In the genomic region with DNA sequence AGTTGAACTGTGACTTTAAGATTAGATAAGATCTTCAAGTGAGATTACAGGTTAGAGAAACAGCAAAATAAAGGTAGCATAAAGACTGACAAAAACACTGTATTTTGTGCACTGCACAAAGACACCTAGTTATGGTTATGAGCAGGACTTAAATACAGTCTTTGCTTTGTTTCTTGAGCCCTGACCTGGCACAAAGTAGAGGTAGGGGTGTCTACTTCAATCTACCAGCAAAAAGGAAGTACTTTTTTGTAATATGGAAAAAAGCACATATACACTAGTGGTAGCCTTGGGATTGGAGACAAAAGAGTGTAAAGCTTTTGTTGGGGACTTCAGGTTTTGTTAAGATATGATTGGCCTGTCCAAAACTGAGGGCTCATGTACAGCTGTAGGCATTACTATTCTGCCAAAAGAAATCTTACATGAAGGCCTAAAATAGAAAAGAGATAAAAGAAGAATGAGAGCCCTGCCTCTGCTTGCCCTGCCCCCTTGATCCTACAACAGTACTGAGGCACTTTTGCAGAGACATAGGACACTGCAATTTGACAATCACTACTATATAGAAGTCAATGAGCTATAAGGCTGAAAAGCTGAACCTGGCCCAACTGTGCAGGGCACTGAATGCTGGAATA, we compare ENCODE assay signal across 17 cellular contexts.
"Had no signal": no experiment of that assay in that cellular context is flagged by ENCODE, and none has a peak within 500 bp of the region (broad histone marks: within the 10 kb centered on the region; RNA-seq: fewer than 3 reads in every experiment).

No MANE protein-coding gene starts in this region.

- H3K4me1 Mint-ChIP-seq: stimulated activated memory B cell treated with anti-CD40 and anti-IgM and Interleukin-4, amounts not matched to agents 10 μg/mL and 1 μg/mL and 100 μg/mL, for 72 hours had no signal

- H3K27ac Mint-ChIP-seq: stimulated activated memory B cell treated with anti-CD40 and anti-IgM and Interleukin-4, amounts not matched to agents 10 μg/mL and 1 μg/mL and 100 μg/mL, for 72 hours; T-helper 1 cell treated with Interleukin-12 subunit alpha and Interleukin-12 subunit beta and Interleukin-4 antibody, amounts not matched to agents 30 μg/mL and 1 μg/mL, for 36 hours had no signal

- H3K4me1 ChIP-seq: gastroesophageal sphincter, SJSA1 had no signal

- H3K9me3 Mint-ChIP-seq: stimulated activated memory B cell treated with anti-CD40 and anti-IgM and Interleukin-4, amounts not matched to agents 10 μg/mL and 1 μg/mL and 100 μg/mL, for 72 hours; T-helper 1 cell treated with Interleukin-12 subunit alpha and Interleukin-12 subunit beta and Interleukin-4 antibody, amounts not matched to agents 30 μg/mL and 1 μg/mL, for 36 hours had no signal

- H3K9me3 ChIP-seq: gastroesophageal sphincter, ovary, SJSA1, tibial artery had no signal

- H3K27me3 ChIP-seq: brain microvascular endothelial cell, gastroesophageal sphincter, ovary, SJSA1, tibial artery had no signal

- DNase-seq: activated CD4-positive, alpha-beta T cell treated with anti-CD3 and anti-CD28 coated beads, Interleukin-2, amount 50 U/mL, for 1 hour; activated CD4-positive, CD25-positive, alpha-beta regulatory T cell treated with anti-CD3 and anti-CD28 coated beads, Interleukin-2, amount 50 U/mL, for 72 hours; activated CD8-positive, alpha-beta memory T cell treated with anti-CD3 and anti-CD28 coated beads, Interleukin-2, amount 50 U/mL, for 4 hours; activated T-cell treated with anti-CD3 and anti-CD28 coated beads, Interleukin-2, amount 50 U/mL, for 48 hours; aorta; brain microvascular endothelial cell; effector CD4-positive, alpha-beta T cell; midbrain; ovary; stimulated activated CD4-positive, alpha-beta T cell treated with anti-CD3 and anti-CD28 coated beads, Interleukin-4, amount 100 ng/mL, for 24 hours; tibial artery had no signal

- H3K27me3 Mint-ChIP-seq: stimulated activated memory B cell treated with anti-CD40 and anti-IgM and Interleukin-4, amounts not matched to agents 10 μg/mL and 1 μg/mL and 100 μg/mL, for 72 hours had no signal

- ATAC-seq: esophagus mucosa; gastroesophageal sphincter; sciatic nerve; stimulated activated memory B cell treated with anti-CD40 and anti-IgM and Interleukin-4, amounts not matched to agents 10 μg/mL and 1 μg/mL and 100 μg/mL, for 72 hours had no signal

- H3K36me3 ChIP-seq: ovary, SJSA1 had no signal

- H3K4me3 ChIP-seq: gastroesophageal sphincter, ovary, SJSA1, tibial artery had no signal

- H3K27ac ChIP-seq: brain microvascular endothelial cell, gastroesophageal sphincter, ovary, SJSA1, tibial artery had no signal

- H3K4me3 Mint-ChIP-seq: stimulated activated memory B cell treated with anti-CD40 and anti-IgM and Interleukin-4, amounts not matched to agents 10 μg/mL and 1 μg/mL and 100 μg/mL, for 72 hours; T-helper 1 cell treated with Interleukin-12 subunit alpha and Interleukin-12 subunit beta and Interleukin-4 antibody, amounts not matched to agents 30 μg/mL and 1 μg/mL, for 36 hours had no signal
